30 cellular contexts compared by ENCODE assay signal in genomic region chr1:109475261-109475660, GRCh38. TPM values are rescaled to one million over a fixed set of nuclear protein-coding genes. Genes with fewer than 3 reads are reported as not detected.
"Had no signal": no experiment of that assay in that cellular context is flagged by ENCODE, and none has a peak within 500 bp of the region (broad histone marks: within the 10 kb centered on the region; RNA-seq: fewer than 3 reads in every experiment).

No MANE protein-coding gene starts in this region.

- H3K4me3 ChIP-seq: ascending aorta, cardiac muscle cell, MG63, SJCRH30, SK-N-MC had no signal

- H3K9me3 ChIP-seq: ascending aorta, MG63, SJCRH30 had no signal

- H3K27me3 ChIP-seq: ascending aorta, cardiac muscle cell had no signal

- H3K4me1 ChIP-seq: ascending aorta, SJCRH30 had no signal

- DNase-seq: activated CD4-positive, alpha-beta T cell treated with anti-CD3 and anti-CD28 coated beads, Interleukin-2, amount 10 ng/mL, durations not matched to agents 24 days and 14 days; activated CD4-positive, alpha-beta T cell treated with anti-CD3 and anti-CD28 coated beads, Interleukin-2, amount 50 U/mL, for 4 hours; activated CD8-positive, alpha-beta T cell treated with anti-CD3 and anti-CD28 coated beads for 36 hours; activated gamma-delta T cell; activated naive CD4-positive, alpha-beta T cell treated with Interleukin-2 at 50 U/mL for 16 hours; activated naive CD8-positive, alpha-beta T cell treated with anti-CD3 and anti-CD28 coated beads, Interleukin-2, amount 10 ng/mL, durations not matched to agents 7 days and 5 days; activated T-cell treated with anti-CD3 and anti-CD28 coated beads, Interleukin-2, amount 50 U/mL, for 24 hours; amygdala; Kasumi-1; KG1; MG63; NCI-H1048; NCI-H1105 treated with DMSO at 0.1 percent for 48 hours; NCI-H1436; NCI-H1694; NCI-H1930; NCI-H2081 treated with DMSO at 0.1 percent for 48 hours; NCI-H345; NCI-H524 treated with DMSO at 0.1 percent for 48 hours; SHP77; SJCRH30; T1000; WERI-Rb-1 had no signal

- H3K27ac ChIP-seq: ascending aorta, cardiac muscle cell, SJCRH30, SK-N-MC, WERI-Rb-1 had no signal

- ATAC-seq: activated CD8-positive, alpha-beta T cell treated with anti-CD3 and anti-CD28 coated beads for 36 hours; Panc1 had no signal

- H3K36me3 ChIP-seq: MG63, SJCRH30, WERI-Rb-1 had no signal

RNA-seq across cellular contexts. Expression of gene SYPL2, which starts 8.9 kb away (rescaled TPM):
- total RNA-seq: activated CD8-positive, alpha-beta T cell treated with anti-CD3 and anti-CD28 coated beads for 36 hours; activated naive CD8-positive, alpha-beta T cell treated with anti-CD3 and anti-CD28 coated beads, Interleukin-2, amount 10 ng/mL, durations not matched to agents 7 days and 5 days; activated T-helper 2 cell treated with anti-CD3 and anti-CD28 coated beads, Interferon-gamma antibody, Interleukin-2, Interleukin-4, amounts not matched to agents 10 μg/mL and 5 μg/mL and 100 μg/mL, durations not matched to agents 14 hours and 24 hours and 36 hours; T-helper 1 cell treated with Interleukin-12 subunit alpha and Interleukin-12 subunit beta and Interleukin-4 antibody, amounts not matched to agents 30 ng/mL and 1 ng/mL, for 36 hours; T-helper 2 cell treated with Interferon-gamma antibody and Interleukin-4, amounts not matched to agents 100 ng/mL and 5 ng/mL, for 36 hours had no signal
